In the genomic region with DNA sequence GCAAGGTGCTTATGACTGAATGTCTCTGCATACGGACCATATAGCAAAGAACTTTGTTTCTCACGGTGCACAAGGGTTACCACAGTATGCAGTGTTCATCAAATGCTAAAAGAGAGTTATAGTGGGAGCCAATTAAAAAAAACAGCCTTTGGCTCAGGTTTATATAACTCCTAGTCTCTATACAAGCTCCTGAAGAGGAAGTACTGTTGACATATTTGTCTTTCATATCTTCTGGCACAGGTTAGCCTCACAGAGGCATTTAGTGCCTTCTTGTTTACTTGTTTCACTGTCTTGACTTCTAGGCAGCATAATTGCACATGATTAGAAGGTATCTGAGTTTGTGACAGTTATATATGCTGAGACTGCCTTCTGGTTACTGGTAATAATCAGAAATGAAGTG, we compare ENCODE assay signal across 25 cellular contexts.
"Had no signal": no experiment of that assay in that cellular context is flagged by ENCODE, and none has a peak within 500 bp of the region (broad histone marks: within the 10 kb centered on the region; RNA-seq: fewer than 3 reads in every experiment).

No MANE protein-coding gene starts in this region.

- H3K27ac Mint-ChIP-seq: activated CD4-positive, alpha-beta memory T cell treated with anti-CD3 and anti-CD28 coated beads for 36 hours; activated CD4-positive, alpha-beta T cell treated with anti-CD3 and anti-CD28 coated beads, Interleukin-2, amount 10 ng/mL, durations not matched to agents 7 days and 5 days; activated naive CD4-positive, alpha-beta T cell treated with anti-CD3 and anti-CD28 coated beads for 36 hours; activated naive CD8-positive, alpha-beta T cell treated with anti-CD3 and anti-CD28 coated beads for 36 hours; activated T-helper 17 cell treated with anti-CD3 and anti-CD28 coated beads, Interleukin-2, amount 50 U/mL, for 72 hours; T-cell had no signal

- H3K27me3 Mint-ChIP-seq: activated CD4-positive, alpha-beta memory T cell treated with anti-CD3 and anti-CD28 coated beads for 36 hours; activated CD4-positive, alpha-beta T cell treated with anti-CD3 and anti-CD28 coated beads, Interleukin-2, amount 10 ng/mL, durations not matched to agents 7 days and 5 days; activated naive CD8-positive, alpha-beta T cell treated with anti-CD3 and anti-CD28 coated beads for 36 hours; activated T-helper 17 cell treated with anti-CD3 and anti-CD28 coated beads, Interleukin-2, amount 50 U/mL, for 72 hours had no signal

- H3K27ac ChIP-seq: SK-N-MC had no signal

- H3K4me1 Mint-ChIP-seq: activated CD4-positive, alpha-beta T cell treated with anti-CD3 and anti-CD28 coated beads, Interleukin-2, amount 10 ng/mL, durations not matched to agents 7 days and 5 days; activated naive CD8-positive, alpha-beta T cell treated with anti-CD3 and anti-CD28 coated beads for 36 hours; activated T-helper 17 cell treated with anti-CD3 and anti-CD28 coated beads, Interleukin-2, amount 50 U/mL, for 72 hours; T-cell had no signal

- H3K4me3 Mint-ChIP-seq: activated CD4-positive, alpha-beta memory T cell treated with anti-CD3 and anti-CD28 coated beads for 36 hours; activated CD4-positive, alpha-beta T cell treated with anti-CD3 and anti-CD28 coated beads, Interleukin-2, amount 10 ng/mL, durations not matched to agents 7 days and 5 days; activated naive CD4-positive, alpha-beta T cell treated with anti-CD3 and anti-CD28 coated beads for 36 hours; activated naive CD8-positive, alpha-beta T cell treated with anti-CD3 and anti-CD28 coated beads for 36 hours; activated T-helper 17 cell treated with anti-CD3 and anti-CD28 coated beads, Interleukin-2, amount 50 U/mL, for 72 hours; T-cell had no signal

- H3K4me3 ChIP-seq: SK-N-MC had no signal

- H3K9me3 Mint-ChIP-seq: activated CD4-positive, alpha-beta memory T cell treated with anti-CD3 and anti-CD28 coated beads for 36 hours; activated CD4-positive, alpha-beta T cell treated with anti-CD3 and anti-CD28 coated beads, Interleukin-2, amount 10 ng/mL, durations not matched to agents 7 days and 5 days; activated naive CD4-positive, alpha-beta T cell treated with anti-CD3 and anti-CD28 coated beads for 36 hours; activated naive CD8-positive, alpha-beta T cell treated with anti-CD3 and anti-CD28 coated beads for 36 hours; activated T-helper 17 cell treated with anti-CD3 and anti-CD28 coated beads, Interleukin-2, amount 50 U/mL, for 72 hours; T-cell had no signal

- ATAC-seq: activated T-helper 17 cell treated with anti-CD3 and anti-CD28 coated beads, Interleukin-2, amount 50 U/mL, for 72 hours; Panc1; Right ventricle myocardium inferior; T-cell had no signal

- H3K36me3 Mint-ChIP-seq: activated CD4-positive, alpha-beta memory T cell treated with anti-CD3 and anti-CD28 coated beads for 36 hours; T-cell had no signal

- DNase-seq: activated CD4-positive, alpha-beta memory T cell treated with anti-CD3 and anti-CD28 coated beads for 36 hours; activated CD4-positive, alpha-beta T cell treated with anti-CD3 and anti-CD28 coated beads, Interleukin-2, amount 10 ng/mL, durations not matched to agents 7 days and 5 days; activated CD4-positive, CD25-positive, alpha-beta regulatory T cell; activated CD8-positive, alpha-beta memory T cell treated with anti-CD3 and anti-CD28 coated beads for 24 hours; activated gamma-delta T cell; activated naive CD4-positive, alpha-beta T cell treated with anti-CD3 and anti-CD28 coated beads for 36 hours; activated naive CD8-positive, alpha-beta T cell treated with anti-CD3 and anti-CD28 coated beads for 36 hours; activated T-cell treated with anti-CD3 and anti-CD28 coated beads, Interleukin-2, amount 50 U/mL, for 48 hours; cerebellar nuclear complex; Kasumi-1; NCI-H1092; NCI-H1930; NCI-H2171; NCI-H2227 treated with DMSO at 0.1 percent for 48 hours; NCI-H526; NK-92 treated with Interleukin-12 subunit alpha and Interleukin-12 subunit beta, amount 100 ng/mL, for 24 hours; OCI-M1; RPMI8226; T-cell; T-helper 2 cell; T1000 had no signal
